ENCODE assay signal across 27 cellular contexts in genomic region chr2:177880278-177880677, GRCh38.
DNase-seq lines count a peak whose midpoint lies in the region; ATAC-seq, FAIRE-seq and TF ChIP-seq lines count a peak whose summit lies in the region.
"Had no signal": no experiment of that assay in that cellular context is flagged by ENCODE, and none has a peak within 500 bp of the region (broad histone marks: within the 10 kb centered on the region; RNA-seq: fewer than 3 reads in every experiment).

No MANE protein-coding gene starts in this region.

- DNase-seq in Right ventricle myocardium superior = no peak
- no peak for DNase-seq in cardiac septum (ENCODE audit: low spot score)
- DNase-seq in hepatocyte (ENCODE audit: low spot score) = no peak
- DNase-seq in HepG2 (ENCODE audit: low spot score) = no peak
- DNase-seq in urothelium cell line (ENCODE audit: low spot score) = no peak
- no peak for DNase-seq in NCI-H748 (lab: John Stamatoyannopoulos, UW; ENCODE audit: unreplicated experiment)
- DNase-seq in activated naive CD4-positive, alpha-beta T cell treated with anti-CD3 and anti-CD28 coated beads, Interleukin-2, amount 10 ng/mL, durations not matched to agents 7 days and 5 days = no peak
- DNase-seq: 8988T; ACHN; AML-193; BE2C; CD4-positive, alpha-beta T cell; CD8-positive, alpha-beta memory T cell; DMS 273 treated with DMSO at 0.1 percent for 48 hours; DMS79; EL; GDM1; GOT3; H9 had no signal

- H3K9me3 ChIP-seq in hepatocyte (ENCODE audit: low read depth) (no peaks in the 10 kb centered on the region), HepG2 (ENCODE audit: low read length) (no peaks in the 10 kb centered on the region)
- H3K9me3 ChIP-seq: A549, BE2C had no signal

- in situ Hi-C loops in HepG2 (cut with HindIII; ENCODE audit: extremely low pct_ligation_motif_present, low pct_unique_long_range_greater_than_20kb) = no loop called here

- H3K36me3 ChIP-seq in hepatocyte (replicated peaks; ENCODE audit: insufficient read depth, low read depth) (no peaks in the 10 kb centered on the region), HepG2 (replicated peaks in 1 of 2; ENCODE audit: control insufficient read depth in 1 of 2, insufficient read depth in 2 of 2, low read length in 2 of 2) (no peaks in the 10 kb centered on the region)
- H3K36me3 ChIP-seq: BE2C; BLaER1 treated with 17β-estradiol and CSF1 and Interleukin-3, amounts not matched to agents 10 nM and 100 nM had no signal

- FAIRE-seq in HepG2 (lab: Jason Lieb, UNC) (peak; percentile 12), urothelium cell line (lab: Jason Lieb, UNC) (peak; percentile 40)
- FAIRE-seq: A549, D721Med, GM12878, GM19239 had no signal

- H4K20me1 ChIP-seq in hepatocyte (ENCODE audit: insufficient read depth, poor library complexity, severe bottlenecking) = no peaks in the 10 kb centered on the region
- H4K20me1 ChIP-seq in HepG2 (ENCODE audit: insufficient read depth, low read length) = no peaks in the 10 kb centered on the region
- H4K20me1 ChIP-seq: BLaER1 treated with 17β-estradiol and CSF1 and Interleukin-3, amounts not matched to agents 10 nM and 100 nM had no signal

- WGBS in hepatocyte (ENCODE audit: low lambda C conversion rate, missing lambda C conversion rate) = 76% methylated on average over 2 of the region's 2 CpGs
- 66% methylated on average over 2 of the region's 2 CpGs for WGBS in HepG2 (ENCODE audit: low lambda C conversion rate)

- TF ChIP-seq RAD21 in HepG2 (CRISPR knock-in tag; IDR thresholded peaks at IDR 0.05) = no peak

- H3K27me3 ChIP-seq in hepatocyte (no peaks in the 10 kb centered on the region), HepG2 (ENCODE audit: control insufficient read depth in 1 of 2, insufficient read depth in 2 of 2, low read length in 2 of 2) (no peaks in the 10 kb centered on the region)
- H3K27me3 ChIP-seq: BE2C; BLaER1 treated with 17β-estradiol and CSF1 and Interleukin-3, amounts not matched to agents 10 nM and 100 nM had no signal

- no peaks in the 10 kb centered on the region for H3K9me2 ChIP-seq in hepatocyte (replicated peaks; ENCODE audit: insufficient read depth)

- H3K27ac ChIP-seq in hepatocyte = peak overlapping the region; percentile 46
- no peak overlapping the region for H3K27ac ChIP-seq in HepG2 (ENCODE audit: extremely low read length, insufficient read depth, low read length)
- H3K27ac ChIP-seq: A549; BLaER1 treated with 17β-estradiol and CSF1 and Interleukin-3, amounts not matched to agents 10 nM and 100 nM had no signal

- H3K9ac ChIP-seq in HepG2 (ENCODE audit: insufficient read depth, low read depth, low read length) = no peak overlapping the region
- H3K9ac ChIP-seq: BLaER1 treated with 17β-estradiol and CSF1 and Interleukin-3, amounts not matched to agents 10 nM and 100 nM had no signal

- H3K4me1 ChIP-seq in hepatocyte (ENCODE audit: insufficient read depth) (no peaks in the 10 kb centered on the region), HepG2 (ENCODE audit: insufficient read depth, low read length) (peaks cover 13% of the 10 kb centered on the region; the same call in 1 of the 2 replicates)
- H3K4me1 ChIP-seq: A549; BE2C; BLaER1 treated with 17β-estradiol and CSF1 and Interleukin-3, amounts not matched to agents 10 nM and 100 nM had no signal

- BruUV-seq in HepG2 (replicated peaks; lab: Mats Ljungman, UMichigan) = no TSS peak

- TF ChIP-seq EP300 in HepG2 (IDR thresholded peaks at IDR 0.05; ENCODE audit: low read depth in 2 of 2, low read length in 2 of 2) (no peak), HepG2 (CRISPR knock-in tag; IDR thresholded peaks at IDR 0.05; ENCODE audit: borderline replicate concordance) (no peak)

- no peaks in the 10 kb centered on the region for H3K27me3 Mint-ChIP-seq in activated naive CD4-positive, alpha-beta T cell treated with anti-CD3 and anti-CD28 coated beads, Interleukin-2, amount 10 ng/mL, durations not matched to agents 7 days and 5 days

- intact Hi-C loops in Right ventricle myocardium superior (cut with DNase I) (loop anchor here (2.0 kb wide), 1 partner anchor 83 kb away; no protein-coding TSS in a partner anchor), cardiac septum (cut with DNase I) (no loop called here), HepG2 (cut with micrococcal nuclease; ENCODE audit: unreplicated experiment) (no loop called here)

- no peaks in the 10 kb centered on the region for H3K4me1 Mint-ChIP-seq in activated naive CD4-positive, alpha-beta T cell treated with anti-CD3 and anti-CD28 coated beads, Interleukin-2, amount 10 ng/mL, durations not matched to agents 7 days and 5 days
- H3K4me1 Mint-ChIP-seq: CD14-positive monocyte; CD8-positive, alpha-beta memory T cell; H9 had no signal

- H3K79me2 ChIP-seq in hepatocyte = no peaks in the 10 kb centered on the region
- H3K79me2 ChIP-seq in HepG2 (ENCODE audit: insufficient read depth, low read length) = no peaks in the 10 kb centered on the region

- peak; percentile 42 for ATAC-seq in Right ventricle myocardium superior (ENCODE audit: poor library complexity)
- no peak for ATAC-seq in HepG2
- ATAC-seq in esophagus mucosa = no peak
- ATAC-seq: A549, GM12878, HCT116 had no signal

- no peak overlapping the region for H3K27ac Mint-ChIP-seq in activated naive CD4-positive, alpha-beta T cell treated with anti-CD3 and anti-CD28 coated beads, Interleukin-2, amount 10 ng/mL, durations not matched to agents 7 days and 5 days
- H3K27ac Mint-ChIP-seq: CD14-positive monocyte; CD4-positive, alpha-beta T cell; CD8-positive, alpha-beta memory T cell; H9 had no signal

- TF ChIP-seq CTCF in hepatocyte (IDR thresholded peaks at IDR 0.05; ENCODE audit: poor library complexity) (no peak), HepG2 (CRISPR knock-in tag; IDR thresholded peaks at IDR 0.05) (no peak)

- H2AFZ ChIP-seq in hepatocyte (no peak overlapping the region), HepG2 (ENCODE audit: low read length) (no peak overlapping the region)

- CTCF ChIA-PET in HepG2 (lab: Yijun Ruan, JAX; ENCODE audit: low intra/inter-chr PET ratio, low total read pairs) = no interaction called here
- CTCF ChIA-PET in activated naive CD4-positive, alpha-beta T cell treated with anti-CD3 and anti-CD28 coated beads, Interleukin-2, amount 10 ng/mL, durations not matched to agents 7 days and 5 days (lab: Charles Lee) = no interaction called here

- no peaks in the 10 kb centered on the region for H3K9me3 Mint-ChIP-seq in activated naive CD4-positive, alpha-beta T cell treated with anti-CD3 and anti-CD28 coated beads, Interleukin-2, amount 10 ng/mL, durations not matched to agents 7 days and 5 days

- no peak for TF ChIP-seq POLR2A in HepG2 (IDR thresholded peaks at IDR 0.05; ENCODE audit: insufficient read depth in 1 of 2, low read depth in 2 of 2, low read length in 2 of 2)

- POLR2A ChIA-PET in HepG2 (lab: Yijun Ruan, JAX) = no interaction called here

- no peak overlapping the region for H3K4me3 ChIP-seq in hepatocyte
- no peak overlapping the region for H3K4me3 ChIP-seq in HepG2 (replicated peaks in 1 of 3; ENCODE audit: insufficient read depth in 1 of 3, low read depth in 2 of 3, low read length in 3 of 3)
- H3K4me3 ChIP-seq: A549; BLaER1 treated with 17β-estradiol and CSF1 and Interleukin-3, amounts not matched to agents 10 nM and 100 nM; GM12878 had no signal

- no peaks in the 10 kb centered on the region for H3K36me3 Mint-ChIP-seq in activated naive CD4-positive, alpha-beta T cell treated with anti-CD3 and anti-CD28 coated beads, Interleukin-2, amount 10 ng/mL, durations not matched to agents 7 days and 5 days
- H3K36me3 Mint-ChIP-seq: CD14-positive monocyte; CD8-positive, alpha-beta memory T cell had no signal

- H3K4me2 ChIP-seq in hepatocyte (no peak overlapping the region), HepG2 (ENCODE audit: low read depth, low read length) (no peak overlapping the region)
- H3K4me2 ChIP-seq: A549; BLaER1 treated with 17β-estradiol and CSF1 and Interleukin-3, amounts not matched to agents 10 nM and 100 nM had no signal

- H3K4me3 Mint-ChIP-seq in activated naive CD4-positive, alpha-beta T cell treated with anti-CD3 and anti-CD28 coated beads, Interleukin-2, amount 10 ng/mL, durations not matched to agents 7 days and 5 days = no peak overlapping the region
- H3K4me3 Mint-ChIP-seq: CD14-positive monocyte; CD4-positive, alpha-beta T cell; CD8-positive, alpha-beta memory T cell; H9 had no signal

TF ChIP-seq in HepG2, 621 proteins besides CTCF, POLR2A, EP300 and RAD21 (continues in another document):
- TF ChIP-seq, protein P1, sequence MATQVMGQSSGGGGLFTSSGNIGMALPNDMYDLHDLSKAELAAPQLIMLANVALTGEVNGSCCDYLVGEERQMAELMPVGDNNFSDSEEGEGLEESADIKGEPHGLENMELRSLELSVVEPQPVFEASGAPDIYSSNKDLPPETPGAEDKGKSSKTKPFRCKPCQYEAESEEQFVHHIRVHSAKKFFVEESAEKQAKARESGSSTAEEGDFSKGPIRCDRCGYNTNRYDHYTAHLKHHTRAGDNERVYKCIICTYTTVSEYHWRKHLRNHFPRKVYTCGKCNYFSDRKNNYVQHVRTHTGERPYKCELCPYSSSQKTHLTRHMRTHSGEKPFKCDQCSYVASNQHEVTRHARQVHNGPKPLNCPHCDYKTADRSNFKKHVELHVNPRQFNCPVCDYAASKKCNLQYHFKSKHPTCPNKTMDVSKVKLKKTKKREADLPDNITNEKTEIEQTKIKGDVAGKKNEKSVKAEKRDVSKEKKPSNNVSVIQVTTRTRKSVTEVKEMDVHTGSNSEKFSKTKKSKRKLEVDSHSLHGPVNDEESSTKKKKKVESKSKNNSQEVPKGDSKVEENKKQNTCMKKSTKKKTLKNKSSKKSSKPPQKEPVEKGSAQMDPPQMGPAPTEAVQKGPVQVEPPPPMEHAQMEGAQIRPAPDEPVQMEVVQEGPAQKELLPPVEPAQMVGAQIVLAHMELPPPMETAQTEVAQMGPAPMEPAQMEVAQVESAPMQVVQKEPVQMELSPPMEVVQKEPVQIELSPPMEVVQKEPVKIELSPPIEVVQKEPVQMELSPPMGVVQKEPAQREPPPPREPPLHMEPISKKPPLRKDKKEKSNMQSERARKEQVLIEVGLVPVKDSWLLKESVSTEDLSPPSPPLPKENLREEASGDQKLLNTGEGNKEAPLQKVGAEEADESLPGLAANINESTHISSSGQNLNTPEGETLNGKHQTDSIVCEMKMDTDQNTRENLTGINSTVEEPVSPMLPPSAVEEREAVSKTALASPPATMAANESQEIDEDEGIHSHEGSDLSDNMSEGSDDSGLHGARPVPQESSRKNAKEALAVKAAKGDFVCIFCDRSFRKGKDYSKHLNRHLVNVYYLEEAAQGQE (IDR thresholded peaks at IDR 0.05; ENCODE audit: borderline replicate concordance in 1 of 2, low read depth in 1 of 2, low read length in 2 of 2) = no peak
- TF ChIP-seq NRL (CRISPR knock-in tag; IDR thresholded peaks at IDR 0.05; ENCODE audit: borderline replicate concordance) (no peak), ZNF772 (CRISPR knock-in tag; IDR thresholded peaks at IDR 0.05) (no peak)
